In the genomic region with DNA sequence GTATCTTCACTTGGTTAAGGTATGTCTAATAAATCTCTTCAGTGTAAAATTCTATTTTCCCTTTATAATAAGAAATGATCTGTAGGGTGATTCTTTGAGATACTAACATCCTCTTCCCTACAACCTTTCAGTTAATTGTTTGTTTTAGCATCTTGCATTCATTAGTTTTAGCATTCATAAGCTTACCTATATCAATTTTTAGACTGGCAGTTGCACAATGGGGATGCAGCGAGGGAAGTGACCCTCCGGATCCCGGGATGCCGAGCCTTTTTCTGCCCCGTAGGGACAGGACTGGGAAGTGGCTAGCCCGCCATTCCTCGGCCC, we compare ENCODE assay signal across 1 cellular context.
TF ChIP-seq lines count a peak whose summit lies in the region.

No MANE protein-coding gene starts in this region.

TF ChIP-seq in H1, 55 proteins besides CTCF, POLR2A, EP300 and RAD21:
- TF ChIP-seq CTBP2 (IDR thresholded peaks at IDR 0.05; ENCODE audit: borderline replicate concordance, insufficient read depth, insufficient read length, low read length), result no peak
- TF ChIP-seq EZH2 (IDR thresholded peaks at IDR 0.05; ENCODE audit: low read depth, low read length, severe bottlenecking), result no peak
- no peak for TF ChIP-seq POLR2AphosphoS5 (IDR thresholded peaks at IDR 0.05; ENCODE audit: low read depth, low read length)
- no peak for TF ChIP-seq BACH1 (IDR thresholded peaks at IDR 0.05; ENCODE audit: low read length)
- TF ChIP-seq ZNF274 (IDR thresholded peaks at IDR 0.05; ENCODE audit: borderline replicate concordance, extremely low read depth, low read length), result no peak
- no peak for TF ChIP-seq GABPA (IDR thresholded peaks at IDR 0.05; ENCODE audit: borderline replicate concordance, insufficient read depth, low read length)
- no peak for TF ChIP-seq TBP (IDR thresholded peaks at IDR 0.05; ENCODE audit: low read depth, low read length)
- TF ChIP-seq CEBPB (IDR thresholded peaks at IDR 0.05; ENCODE audit: low read depth, low read length), result no peak
- TF ChIP-seq JUND (IDR thresholded peaks at IDR 0.05; ENCODE audit: low read length), result no peak
- TF ChIP-seq, protein P1, sequence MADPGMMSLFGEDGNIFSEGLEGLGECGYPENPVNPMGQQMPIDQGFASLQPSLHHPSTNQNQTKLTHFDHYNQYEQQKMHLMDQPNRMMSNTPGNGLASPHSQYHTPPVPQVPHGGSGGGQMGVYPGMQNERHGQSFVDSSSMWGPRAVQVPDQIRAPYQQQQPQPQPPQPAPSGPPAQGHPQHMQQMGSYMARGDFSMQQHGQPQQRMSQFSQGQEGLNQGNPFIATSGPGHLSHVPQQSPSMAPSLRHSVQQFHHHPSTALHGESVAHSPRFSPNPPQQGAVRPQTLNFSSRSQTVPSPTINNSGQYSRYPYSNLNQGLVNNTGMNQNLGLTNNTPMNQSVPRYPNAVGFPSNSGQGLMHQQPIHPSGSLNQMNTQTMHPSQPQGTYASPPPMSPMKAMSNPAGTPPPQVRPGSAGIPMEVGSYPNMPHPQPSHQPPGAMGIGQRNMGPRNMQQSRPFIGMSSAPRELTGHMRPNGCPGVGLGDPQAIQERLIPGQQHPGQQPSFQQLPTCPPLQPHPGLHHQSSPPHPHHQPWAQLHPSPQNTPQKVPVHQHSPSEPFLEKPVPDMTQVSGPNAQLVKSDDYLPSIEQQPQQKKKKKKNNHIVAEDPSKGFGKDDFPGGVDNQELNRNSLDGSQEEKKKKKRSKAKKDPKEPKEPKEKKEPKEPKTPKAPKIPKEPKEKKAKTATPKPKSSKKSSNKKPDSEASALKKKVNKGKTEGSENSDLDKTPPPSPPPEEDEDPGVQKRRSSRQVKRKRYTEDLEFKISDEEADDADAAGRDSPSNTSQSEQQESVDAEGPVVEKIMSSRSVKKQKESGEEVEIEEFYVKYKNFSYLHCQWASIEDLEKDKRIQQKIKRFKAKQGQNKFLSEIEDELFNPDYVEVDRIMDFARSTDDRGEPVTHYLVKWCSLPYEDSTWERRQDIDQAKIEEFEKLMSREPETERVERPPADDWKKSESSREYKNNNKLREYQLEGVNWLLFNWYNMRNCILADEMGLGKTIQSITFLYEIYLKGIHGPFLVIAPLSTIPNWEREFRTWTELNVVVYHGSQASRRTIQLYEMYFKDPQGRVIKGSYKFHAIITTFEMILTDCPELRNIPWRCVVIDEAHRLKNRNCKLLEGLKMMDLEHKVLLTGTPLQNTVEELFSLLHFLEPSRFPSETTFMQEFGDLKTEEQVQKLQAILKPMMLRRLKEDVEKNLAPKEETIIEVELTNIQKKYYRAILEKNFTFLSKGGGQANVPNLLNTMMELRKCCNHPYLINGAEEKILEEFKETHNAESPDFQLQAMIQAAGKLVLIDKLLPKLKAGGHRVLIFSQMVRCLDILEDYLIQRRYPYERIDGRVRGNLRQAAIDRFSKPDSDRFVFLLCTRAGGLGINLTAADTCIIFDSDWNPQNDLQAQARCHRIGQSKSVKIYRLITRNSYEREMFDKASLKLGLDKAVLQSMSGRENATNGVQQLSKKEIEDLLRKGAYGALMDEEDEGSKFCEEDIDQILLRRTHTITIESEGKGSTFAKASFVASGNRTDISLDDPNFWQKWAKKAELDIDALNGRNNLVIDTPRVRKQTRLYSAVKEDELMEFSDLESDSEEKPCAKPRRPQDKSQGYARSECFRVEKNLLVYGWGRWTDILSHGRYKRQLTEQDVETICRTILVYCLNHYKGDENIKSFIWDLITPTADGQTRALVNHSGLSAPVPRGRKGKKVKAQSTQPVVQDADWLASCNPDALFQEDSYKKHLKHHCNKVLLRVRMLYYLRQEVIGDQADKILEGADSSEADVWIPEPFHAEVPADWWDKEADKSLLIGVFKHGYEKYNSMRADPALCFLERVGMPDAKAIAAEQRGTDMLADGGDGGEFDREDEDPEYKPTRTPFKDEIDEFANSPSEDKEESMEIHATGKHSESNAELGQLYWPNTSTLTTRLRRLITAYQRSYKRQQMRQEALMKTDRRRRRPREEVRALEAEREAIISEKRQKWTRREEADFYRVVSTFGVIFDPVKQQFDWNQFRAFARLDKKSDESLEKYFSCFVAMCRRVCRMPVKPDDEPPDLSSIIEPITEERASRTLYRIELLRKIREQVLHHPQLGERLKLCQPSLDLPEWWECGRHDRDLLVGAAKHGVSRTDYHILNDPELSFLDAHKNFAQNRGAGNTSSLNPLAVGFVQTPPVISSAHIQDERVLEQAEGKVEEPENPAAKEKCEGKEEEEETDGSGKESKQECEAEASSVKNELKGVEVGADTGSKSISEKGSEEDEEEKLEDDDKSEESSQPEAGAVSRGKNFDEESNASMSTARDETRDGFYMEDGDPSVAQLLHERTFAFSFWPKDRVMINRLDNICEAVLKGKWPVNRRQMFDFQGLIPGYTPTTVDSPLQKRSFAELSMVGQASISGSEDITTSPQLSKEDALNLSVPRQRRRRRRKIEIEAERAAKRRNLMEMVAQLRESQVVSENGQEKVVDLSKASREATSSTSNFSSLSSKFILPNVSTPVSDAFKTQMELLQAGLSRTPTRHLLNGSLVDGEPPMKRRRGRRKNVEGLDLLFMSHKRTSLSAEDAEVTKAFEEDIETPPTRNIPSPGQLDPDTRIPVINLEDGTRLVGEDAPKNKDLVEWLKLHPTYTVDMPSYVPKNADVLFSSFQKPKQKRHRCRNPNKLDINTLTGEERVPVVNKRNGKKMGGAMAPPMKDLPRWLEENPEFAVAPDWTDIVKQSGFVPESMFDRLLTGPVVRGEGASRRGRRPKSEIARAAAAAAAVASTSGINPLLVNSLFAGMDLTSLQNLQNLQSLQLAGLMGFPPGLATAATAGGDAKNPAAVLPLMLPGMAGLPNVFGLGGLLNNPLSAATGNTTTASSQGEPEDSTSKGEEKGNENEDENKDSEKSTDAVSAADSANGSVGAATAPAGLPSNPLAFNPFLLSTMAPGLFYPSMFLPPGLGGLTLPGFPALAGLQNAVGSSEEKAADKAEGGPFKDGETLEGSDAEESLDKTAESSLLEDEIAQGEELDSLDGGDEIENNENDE (IDR thresholded peaks at IDR 0.05; ENCODE audit: insufficient replicate concordance, low read length), result no peak
- TF ChIP-seq NRF1 (IDR thresholded peaks at IDR 0.05; ENCODE audit: low read depth, low read length), result no peak
- no peak for TF ChIP-seq SUZ12 (IDR thresholded peaks at IDR 0.05; ENCODE audit: low read length)
- no peak for TF ChIP-seq RBBP5 (IDR thresholded peaks at IDR 0.05; ENCODE audit: borderline replicate concordance, low read depth, low read length)
- no peak for TF ChIP-seq SRF (IDR thresholded peaks at IDR 0.05; ENCODE audit: low read depth, low read length)
- no peak for TF ChIP-seq FOSL1 (IDR thresholded peaks at IDR 0.05; ENCODE audit: insufficient read depth, low read depth, low read length)
- no peak for TF ChIP-seq TCF12 (IDR thresholded peaks at IDR 0.05; ENCODE audit: low read depth, low read length)
